24 cellular contexts compared by ENCODE assay signal in the genomic region with DNA sequence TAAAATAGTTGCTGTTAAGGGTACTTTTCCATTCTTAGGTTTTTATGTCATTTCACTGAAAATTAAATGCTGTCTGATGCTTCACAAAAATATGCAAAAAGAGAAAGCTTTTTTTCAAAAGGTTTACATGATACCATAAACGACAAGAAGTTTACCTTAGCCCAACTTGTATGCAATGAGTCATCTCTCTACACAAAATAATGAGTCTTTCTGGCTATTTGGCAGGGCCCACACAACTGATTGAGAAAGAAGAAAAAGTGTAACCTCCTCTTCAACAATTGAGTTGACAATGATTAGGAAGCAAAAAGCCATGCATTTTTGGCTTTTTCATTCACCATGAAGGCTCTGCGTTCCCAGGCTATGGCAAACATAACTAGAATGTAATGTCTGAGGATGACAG.
"Had no signal": no experiment of that assay in that cellular context is flagged by ENCODE, and none has a peak within 500 bp of the region (broad histone marks: within the 10 kb centered on the region; RNA-seq: fewer than 3 reads in every experiment).

No MANE protein-coding gene starts in this region.

- H3K9me3 ChIP-seq: esophagus muscularis mucosa, heart right ventricle, left lung, right lobe of liver, thyroid gland, vagina had no signal

- H3K4me1 ChIP-seq: esophagus muscularis mucosa, foreskin keratinocyte, heart right ventricle, left lung, parathyroid adenoma, right lobe of liver, thyroid gland, vagina had no signal

- H3K4me1 Mint-ChIP-seq: naive thymus-derived CD4-positive, alpha-beta T cell; nephron progenitor cell; stimulated activated naive CD8-positive, alpha-beta T cell treated with anti-CD3 and anti-CD28 coated beads, Interleukin-15, amount 100 ng/mL, for 72 hours had no signal

- H2AFZ ChIP-seq: parathyroid adenoma had no signal

- H3K9me3 Mint-ChIP-seq: nephron progenitor cell; stimulated activated naive CD8-positive, alpha-beta T cell treated with anti-CD3 and anti-CD28 coated beads, Interleukin-15, amount 100 ng/mL, for 72 hours had no signal

- DNase-seq: dorsolateral prefrontal cortex; effector CD4-positive, alpha-beta T cell; foreskin keratinocyte; glutamatergic neuron; heart right ventricle; hippocampal formation; left cardiac atrium; left lung; mesendoderm; midbrain; naive thymus-derived CD4-positive, alpha-beta T cell; nephron progenitor cell; right lobe of liver; small intestine; stimulated activated CD4-positive, alpha-beta T cell treated with anti-CD3 and anti-CD28 coated beads, Interleukin-15, amount 100 ng/mL, for 24 hours; stimulated activated CD4-positive, alpha-beta T cell treated with anti-CD3 and anti-CD28 coated beads, Interleukin-4, amount 100 ng/mL, for 1 hour; stimulated activated CD8-positive, alpha-beta memory T cell treated with anti-CD3 and anti-CD28 coated beads, Interleukin-4, amount 100 ng/mL, for 48 hours; stimulated activated naive CD4-positive, alpha-beta T cell; stimulated activated naive CD8-positive, alpha-beta T cell treated with anti-CD3 and anti-CD28 coated beads, Interleukin-15, amount 100 ng/mL, for 72 hours; thyroid gland had no signal

- H3K36me3 Mint-ChIP-seq: naive thymus-derived CD4-positive, alpha-beta T cell had no signal

- H3K79me2 ChIP-seq: parathyroid adenoma had no signal

- H3K36me3 ChIP-seq: esophagus muscularis mucosa, heart right ventricle, left lung, right lobe of liver, thyroid gland, vagina had no signal

- H3K9ac ChIP-seq: parathyroid adenoma had no signal

- H3K4me3 Mint-ChIP-seq: naive thymus-derived CD4-positive, alpha-beta T cell; nephron progenitor cell; stimulated activated naive CD8-positive, alpha-beta T cell treated with anti-CD3 and anti-CD28 coated beads, Interleukin-15, amount 100 ng/mL, for 72 hours had no signal

- H3K27me3 ChIP-seq: esophagus muscularis mucosa, foreskin keratinocyte, heart right ventricle, left lung, right lobe of liver, thyroid gland, vagina had no signal

- H3K27ac Mint-ChIP-seq: naive thymus-derived CD4-positive, alpha-beta T cell; nephron progenitor cell; progenitor cell of endocrine pancreas; stimulated activated naive CD8-positive, alpha-beta T cell treated with anti-CD3 and anti-CD28 coated beads, Interleukin-15, amount 100 ng/mL, for 72 hours had no signal

- H3K27ac ChIP-seq: dorsolateral prefrontal cortex, esophagus muscularis mucosa, foreskin keratinocyte, heart right ventricle, left lung, parathyroid adenoma, right lobe of liver, thyroid gland, vagina had no signal

- H3K27me3 Mint-ChIP-seq: progenitor cell of endocrine pancreas; stimulated activated naive CD8-positive, alpha-beta T cell treated with anti-CD3 and anti-CD28 coated beads, Interleukin-15, amount 100 ng/mL, for 72 hours had no signal

- H3K4me3 ChIP-seq: dorsolateral prefrontal cortex, esophagus muscularis mucosa, heart right ventricle, left lung, right lobe of liver, thyroid gland, vagina had no signal

- ATAC-seq: foreskin keratinocyte; heart right ventricle; left cardiac atrium; left lung; naive thymus-derived CD4-positive, alpha-beta T cell; right lobe of liver; stimulated activated naive CD8-positive, alpha-beta T cell treated with anti-CD3 and anti-CD28 coated beads, Interleukin-15, amount 100 ng/mL, for 72 hours had no signal
